In the genomic region with DNA sequence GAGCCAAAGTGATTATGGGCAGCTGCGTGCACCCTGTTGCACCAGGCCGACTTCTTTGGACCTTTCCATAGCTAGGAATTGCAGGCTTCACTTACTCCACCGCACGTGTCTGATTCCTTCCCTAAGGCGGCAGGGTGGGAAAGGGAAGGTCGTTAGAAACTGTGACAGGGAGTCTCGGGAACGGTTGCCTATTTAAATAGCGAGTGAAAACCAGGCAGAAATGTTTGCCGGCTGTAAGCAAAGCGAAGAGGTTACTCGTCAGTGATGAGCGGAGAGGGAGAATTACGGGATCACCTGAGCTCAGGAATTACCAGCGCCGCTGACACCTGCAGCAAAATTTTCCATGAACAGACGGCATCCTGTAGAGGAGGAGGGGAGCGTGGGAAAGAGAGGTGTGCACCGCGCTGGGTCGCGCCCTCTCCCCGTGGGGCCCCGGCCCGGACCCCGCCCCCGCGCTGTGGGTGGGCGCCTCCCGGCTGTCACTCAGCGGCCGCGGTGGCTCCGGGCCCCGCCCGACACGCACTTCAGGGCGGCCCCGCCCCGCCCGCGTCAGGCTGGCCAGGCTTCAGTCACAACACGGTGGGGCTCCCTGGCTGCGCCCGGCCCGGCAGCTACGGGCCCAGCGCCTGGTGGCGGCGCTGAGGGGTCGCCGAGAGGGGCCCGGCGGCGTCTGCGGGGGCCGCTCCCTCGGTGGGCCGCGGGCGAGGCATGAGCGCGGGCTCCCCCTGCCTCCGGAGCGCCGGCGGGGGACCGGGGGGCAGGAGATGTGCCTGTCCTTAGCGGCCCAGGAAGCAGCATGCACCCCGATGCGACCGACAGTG, we compare ENCODE assay signal across 7 cellular contexts. TPM values are rescaled to one million over a fixed set of nuclear protein-coding genes. Genes with fewer than 3 reads are reported as not detected.
A peak's percentile ranks its signal among the peaks of the same experiment; 100 is the strongest.
DNase-seq lines count a peak whose midpoint lies in the region; ATAC-seq, FAIRE-seq and TF ChIP-seq lines count a peak whose summit lies in the region.

Gene SNX25, plus strand, starts transcription at position 568 of the 821 bp plus-strand sequence. Its CDS starts 229 bp downstream, at position 797.

- TF ChIP-seq CTCF in activated B cell treated with CpG ODN at 0.5 μM for 24 hours (IDR thresholded peaks at IDR 0.05), result no peak

- H3K27ac ChIP-seq in caudate nucleus (ENCODE audit: low read depth, low read length), result peak within 1 kb of the TSS; percentile 72

- DNase-seq in GM18507 (ENCODE audit: extremely low spot score, insufficient read length, low read depth) (peak; percentile 62), NCI-H1694 (lab: John Stamatoyannopoulos, UW) (peak; percentile 34), activated B cell treated with CpG ODN at 0.5 μM for 24 hours (peak; percentile 94), caudate nucleus (lab: John Stamatoyannopoulos, UW) (peak in 60 of 61 donors; percentile 15 to 95 (median 76)), inferior parietal cortex (ENCODE audit: extremely low spot score) (peak; percentile 61)
- DNase-seq in stimulated activated CD4-positive, alpha-beta T cell treated with anti-CD3 and anti-CD28 coated beads, Interleukin-12 subunit alpha, Interleukin-12 subunit beta, amount 100 ng/mL, for 24 hours (ENCODE audit: low read depth in 2 of 2), result peak; percentile 74 to 81

- peak; percentile 91 for FAIRE-seq in GM18507 (lab: Jason Lieb, UNC)

- peaks cover 8% of the 10 kb centered on the region for H3K36me3 Mint-ChIP-seq in activated B cell treated with CpG ODN at 0.5 μM for 24 hours (ENCODE audit: low read depth)

- peak within 1 kb of the TSS; percentile 95 for H3K4me3 Mint-ChIP-seq in activated B cell treated with CpG ODN at 0.5 μM for 24 hours

- H3K27me3 Mint-ChIP-seq in activated B cell treated with CpG ODN at 0.5 μM for 24 hours, result no peaks in the 10 kb centered on the region

- POLR2A ChIA-PET in activated B cell treated with CpG ODN at 0.5 μM for 24 hours (lab: Charles Lee), result interaction anchor here (0.8 to 2.3 kb wide), 7 partner anchors 10 to 475 kb away, joined by 3 to 15 read pairs (median 4); partner anchors contain the start of genes ANKRD37, CENPU, LRP2BP and SLC25A4

- no peaks in the 10 kb centered on the region for H3K9me3 Mint-ChIP-seq in activated B cell treated with CpG ODN at 0.5 μM for 24 hours

- intact Hi-C loops in activated B cell treated with CpG ODN at 0.5 μM for 24 hours (cut with micrococcal nuclease), result loop anchor here (1.0 to 10.0 kb wide), 5 partner anchors 186 to 384 kb away; partner anchors contain the start of genes ACSL1, CCDC110, LRP2BP and UFSP2

- ATAC-seq in HG02763 (IDR thresholded peaks at IDR 0.05; ENCODE audit: unreplicated experiment) (peak; percentile 74), activated B cell treated with CpG ODN at 0.5 μM for 24 hours (ENCODE audit: low read depth) (peak; percentile 83)

- CTCF ChIA-PET in activated B cell treated with CpG ODN at 0.5 μM for 24 hours (lab: Charles Lee), result interaction anchor here (0.8 to 1.9 kb wide), 4 partner anchors 25 to 98 kb away, joined by 3 to 5 read pairs (median 4); no protein-coding TSS in a partner anchor

- H3K4me1 Mint-ChIP-seq in activated B cell treated with CpG ODN at 0.5 μM for 24 hours, result peaks cover 63% of the 10 kb centered on the region

- H3K27ac Mint-ChIP-seq in activated B cell treated with CpG ODN at 0.5 μM for 24 hours, result peak within 1 kb of the TSS; percentile 94

RNA-seq across cellular contexts. Expression of gene SNX25, which starts in this region (rescaled TPM):
- total RNA-seq in activated B cell treated with CpG ODN at 0.5 μM for 24 hours, result 53.1 and 53.7 TPM in 2 replicates

Comparison
In these comparisons a context has a peak if more than half of its experiments do, and no peak if none do; other contexts are left out.
1. Peak in every context shown above with its lines: DNase-seq, ATAC-seq and H3K27ac ChIP-seq.
2. DNase-seq: peak in every context shown above with its lines; median percentile 94 in activated B cell treated with CpG ODN at 0.5 μM for 24 hours; 78 in stimulated activated CD4-positive, alpha-beta T cell treated with anti-CD3 and anti-CD28 coated beads, Interleukin-12 subunit alpha, Interleukin-12 subunit beta, amount 100 ng/mL, for 24 hours; 76 in caudate nucleus; 62 in GM18507; 61 in inferior parietal cortex; 34 in NCI-H1694.